Comparison of ENCODE assay signal across 29 cellular contexts in the genomic region with DNA sequence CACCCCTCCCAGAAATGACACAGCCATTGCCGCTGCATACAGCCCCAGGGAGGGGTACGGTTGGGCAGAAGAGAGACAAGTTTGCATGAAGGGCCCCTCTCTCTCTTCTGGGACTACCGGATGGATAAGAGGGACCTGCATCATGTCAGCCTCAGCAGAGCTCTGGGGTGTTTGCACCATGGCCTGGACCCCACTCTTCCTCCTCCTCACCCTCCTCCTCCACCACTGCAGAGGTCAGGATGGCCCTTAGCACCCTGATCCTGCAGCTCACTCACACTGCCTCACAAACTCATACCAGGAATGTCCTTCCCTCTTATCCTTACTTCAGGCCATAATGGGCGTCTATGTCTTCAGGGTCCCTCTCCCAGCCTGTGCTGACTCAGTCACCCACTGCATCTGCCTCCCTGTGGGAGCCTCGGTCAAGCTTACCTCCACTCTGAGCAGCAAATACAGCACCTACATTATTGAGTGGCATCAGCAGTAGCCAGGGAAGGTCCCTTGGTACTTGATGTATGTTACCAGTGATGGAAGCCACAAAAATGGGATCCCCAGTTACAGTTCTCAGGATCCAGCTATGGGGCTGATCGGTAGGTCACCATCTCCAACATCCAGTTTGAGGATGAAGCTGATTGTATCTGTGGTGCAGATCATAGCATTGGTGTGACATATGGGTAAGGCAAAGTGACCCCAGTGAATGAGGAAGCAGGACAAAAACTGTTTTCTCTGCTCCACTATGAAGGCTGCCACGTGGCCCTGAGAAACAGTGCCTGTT.
"Had no signal": no experiment of that assay in that cellular context is flagged by ENCODE, and none has a peak within 500 bp of the region (broad histone marks: within the 10 kb centered on the region; RNA-seq: fewer than 3 reads in every experiment).

No MANE protein-coding gene starts in this region.

- H3K4me1 ChIP-seq: heart right ventricle, vagina had no signal

- H3K36me3 ChIP-seq: heart right ventricle, spleen, vagina had no signal

- H3K4me1 Mint-ChIP-seq: activated CD4-positive, alpha-beta T cell treated with anti-CD3 and anti-CD28 coated beads for 36 hours; activated CD8-positive, alpha-beta memory T cell treated with anti-CD3 and anti-CD28 coated beads, Interleukin-2, amount 10 ng/mL, durations not matched to agents 7 days and 5 days; central memory CD8-positive, alpha-beta T cell; mesothelial cell of epicardium; stimulated activated naive CD8-positive, alpha-beta T cell treated with anti-CD3 and anti-CD28 coated beads, Interleukin-15, amount 100 ng/mL, for 72 hours had no signal

- H3K9me3 ChIP-seq: heart right ventricle, spleen, vagina had no signal

- H3K27ac Mint-ChIP-seq: activated CD4-positive, alpha-beta T cell treated with anti-CD3 and anti-CD28 coated beads for 36 hours; activated CD8-positive, alpha-beta memory T cell treated with anti-CD3 and anti-CD28 coated beads, Interleukin-2, amount 10 ng/mL, durations not matched to agents 7 days and 5 days; activated CD8-positive, alpha-beta T cell treated with anti-CD3 and anti-CD28 coated beads, Interleukin-2, amount 10 ng/mL, durations not matched to agents 7 days and 5 days; activated naive CD4-positive, alpha-beta T cell treated with anti-CD3 and anti-CD28 coated beads, Interleukin-2, amount 50 U/mL, for 72 hours; activated T-cell treated with anti-CD3 and anti-CD28 coated beads, Interleukin-2, amount 50 U/mL, for 72 hours; dendritic cell treated with granulocyte-macrophage colony-stimulating factor and Interleukin-4, amounts not matched to agents 40 ng/mL and 50 ng/mL, for 4 days; endodermal cell; mesothelial cell of epicardium; naive thymus-derived CD4-positive, alpha-beta T cell; stimulated activated naive CD8-positive, alpha-beta T cell treated with anti-CD3 and anti-CD28 coated beads, Interleukin-15, amount 100 ng/mL, for 72 hours; T-helper 2 cell treated with Interferon-gamma antibody and Interleukin-4, amounts not matched to agents 5 μg/mL and 100 μg/mL, for 36 hours had no signal

- ATAC-seq: activated CD4-positive, alpha-beta T cell treated with anti-CD3 and anti-CD28 coated beads for 36 hours; activated CD8-positive, alpha-beta memory T cell treated with anti-CD3 and anti-CD28 coated beads, Interleukin-2, amount 10 ng/mL, durations not matched to agents 7 days and 5 days; activated CD8-positive, alpha-beta T cell treated with anti-CD3 and anti-CD28 coated beads, Interleukin-2, amount 10 ng/mL, durations not matched to agents 7 days and 5 days; activated naive CD4-positive, alpha-beta T cell treated with anti-CD3 and anti-CD28 coated beads, Interleukin-2, amount 50 U/mL, for 72 hours; activated T-cell treated with anti-CD3 and anti-CD28 coated beads, Interleukin-2, amount 50 U/mL, for 72 hours; esophagus mucosa; heart right ventricle; left cardiac atrium; left ventricle myocardium superior; naive thymus-derived CD4-positive, alpha-beta T cell; stimulated activated naive CD8-positive, alpha-beta T cell treated with anti-CD3 and anti-CD28 coated beads, Interleukin-15, amount 100 ng/mL, for 72 hours had no signal

- H3K4me3 ChIP-seq: heart right ventricle, spleen, vagina had no signal

- H3K27ac ChIP-seq: heart right ventricle, spleen, vagina had no signal

- H3K36me3 Mint-ChIP-seq: activated CD8-positive, alpha-beta memory T cell treated with anti-CD3 and anti-CD28 coated beads, Interleukin-2, amount 10 ng/mL, durations not matched to agents 7 days and 5 days; mesothelial cell of epicardium; type B pancreatic cell had no signal

- DNase-seq: activated CD4-positive, alpha-beta T cell treated with anti-CD3 and anti-CD28 coated beads for 36 hours; activated CD4-positive, CD25-positive, alpha-beta regulatory T cell; activated CD8-positive, alpha-beta memory T cell treated with anti-CD3 and anti-CD28 coated beads, Interleukin-2, amount 10 ng/mL, durations not matched to agents 7 days and 5 days; activated CD8-positive, alpha-beta T cell treated with anti-CD3 and anti-CD28 coated beads, Interleukin-2, amount 10 ng/mL, durations not matched to agents 7 days and 5 days; activated naive CD4-positive, alpha-beta T cell; activated T-cell treated with anti-CD3 and anti-CD28 coated beads for 4 hours; activated T-cell treated with anti-CD3 and anti-CD28 coated beads, Interleukin-2, amount 50 U/mL, for 72 hours; endodermal cell; foreskin melanocyte; heart right ventricle; islet precursor cell; left cardiac atrium; left ventricle myocardium superior; naive thymus-derived CD4-positive, alpha-beta T cell; nucleus accumbens; posterior cingulate gyrus; stimulated activated naive CD8-positive, alpha-beta T cell treated with anti-CD3 and anti-CD28 coated beads, Interleukin-15, amount 100 ng/mL, for 72 hours; substantia nigra; T-helper 1 cell had no signal

- H3K9me3 Mint-ChIP-seq: activated naive CD4-positive, alpha-beta T cell treated with anti-CD3 and anti-CD28 coated beads, Interleukin-2, amount 50 U/mL, for 72 hours; activated T-cell treated with anti-CD3 and anti-CD28 coated beads, Interleukin-2, amount 50 U/mL, for 72 hours; central memory CD8-positive, alpha-beta T cell; dendritic cell treated with granulocyte-macrophage colony-stimulating factor and Interleukin-4, amounts not matched to agents 40 ng/mL and 50 ng/mL, for 4 days; neural crest cell; stimulated activated naive CD8-positive, alpha-beta T cell treated with anti-CD3 and anti-CD28 coated beads, Interleukin-15, amount 100 ng/mL, for 72 hours; T-helper 2 cell treated with Interferon-gamma antibody and Interleukin-4, amounts not matched to agents 5 μg/mL and 100 μg/mL, for 36 hours had no signal

- H3K4me3 Mint-ChIP-seq: activated CD4-positive, alpha-beta T cell treated with anti-CD3 and anti-CD28 coated beads for 36 hours; activated CD8-positive, alpha-beta memory T cell treated with anti-CD3 and anti-CD28 coated beads, Interleukin-2, amount 10 ng/mL, durations not matched to agents 7 days and 5 days; activated CD8-positive, alpha-beta T cell treated with anti-CD3 and anti-CD28 coated beads, Interleukin-2, amount 10 ng/mL, durations not matched to agents 7 days and 5 days; activated T-cell treated with anti-CD3 and anti-CD28 coated beads, Interleukin-2, amount 50 U/mL, for 72 hours; central memory CD8-positive, alpha-beta T cell; dendritic cell treated with granulocyte-macrophage colony-stimulating factor and Interleukin-4, amounts not matched to agents 40 ng/mL and 50 ng/mL, for 4 days; endodermal cell; mesothelial cell of epicardium; naive thymus-derived CD4-positive, alpha-beta T cell; neural crest cell; stimulated activated naive CD8-positive, alpha-beta T cell treated with anti-CD3 and anti-CD28 coated beads, Interleukin-15, amount 100 ng/mL, for 72 hours; T-helper 2 cell treated with Interferon-gamma antibody and Interleukin-4, amounts not matched to agents 5 μg/mL and 100 μg/mL, for 36 hours had no signal

- H3K27me3 ChIP-seq: vagina had no signal
